In the genomic region with DNA sequence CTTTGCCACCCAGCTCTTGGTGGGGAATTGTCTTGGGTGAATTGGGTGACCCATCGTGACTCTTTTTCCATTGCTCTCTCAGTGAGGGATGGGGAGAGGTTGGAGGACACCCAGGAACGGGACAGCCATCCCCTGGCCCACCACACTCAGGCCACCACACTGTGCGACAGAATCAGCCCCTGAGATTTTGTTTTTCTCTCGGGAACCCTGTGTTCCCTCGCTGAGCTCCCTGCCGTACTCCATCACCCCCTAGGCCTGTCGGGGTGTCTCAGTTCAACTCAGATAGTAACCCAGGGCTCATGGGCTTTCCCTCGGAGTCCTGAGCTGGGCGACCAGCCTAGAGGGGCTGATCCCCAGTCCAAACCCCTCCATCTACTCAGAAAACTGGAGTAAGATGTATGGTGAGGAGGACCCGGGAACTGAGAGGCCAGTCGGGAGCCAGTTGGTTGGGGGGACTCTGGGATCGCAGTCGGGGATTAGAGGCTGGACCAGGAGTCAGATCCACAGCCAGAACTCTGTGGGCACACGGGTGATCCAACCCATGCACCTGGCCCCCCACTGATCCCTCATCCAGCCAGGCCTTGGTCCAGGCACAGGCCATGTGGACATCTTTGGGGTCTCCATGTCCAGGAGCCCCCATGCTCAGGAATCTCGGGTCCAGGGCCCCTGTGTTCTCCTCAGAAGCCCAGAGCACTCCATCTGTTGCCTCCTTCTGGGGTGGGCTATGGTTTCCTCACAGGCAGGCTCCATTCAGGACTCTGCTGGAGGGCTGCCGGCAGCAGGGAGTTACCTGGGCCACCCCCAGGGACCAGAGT, we compare ENCODE assay signal across 2 cellular contexts.
TF ChIP-seq lines count a peak whose summit lies in the region.

No MANE protein-coding gene starts in this region.

TF ChIP-seq in HEK293, 187 proteins besides CTCF, POLR2A, EP300 and RAD21:
- TF ChIP-seq GLIS1 (tag by site-specific recombination; IDR thresholded peaks at IDR 0.05) (peak; percentile 31; the same call in 1 of the 2 replicates), ZNF529 (tag by site-specific recombination; IDR thresholded peaks at IDR 0.05; ENCODE audit: insufficient replicate concordance) (no peak)

TF ChIP-seq in H1, 55 proteins besides CTCF, POLR2A, EP300 and RAD21:
- no peak for TF ChIP-seq ASH2L (IDR thresholded peaks at IDR 0.05; ENCODE audit: low read length)
- no peak for TF ChIP-seq RFX5 (IDR thresholded peaks at IDR 0.05; ENCODE audit: borderline replicate concordance, low read depth, low read length)
- no peak for TF ChIP-seq FOSL1 (IDR thresholded peaks at IDR 0.05; ENCODE audit: insufficient read depth, low read depth, low read length)
- no peak for TF ChIP-seq SP4 (IDR thresholded peaks at IDR 0.05; ENCODE audit: low read length)
- no peak for TF ChIP-seq TCF12 (IDR thresholded peaks at IDR 0.05; ENCODE audit: low read depth, low read length)
- TF ChIP-seq CBX5 (IDR thresholded peaks at IDR 0.05; ENCODE audit: low read depth, low read length), result no peak
- TF ChIP-seq SP1 (IDR thresholded peaks at IDR 0.05; ENCODE audit: low read depth, low read length), result no peak
- TF ChIP-seq RNF2 (IDR thresholded peaks at IDR 0.05; ENCODE audit: borderline replicate concordance, low read depth, low read length, missing control alignments, poor library complexity, severe bottlenecking), result no peak
